In the genomic region with DNA sequence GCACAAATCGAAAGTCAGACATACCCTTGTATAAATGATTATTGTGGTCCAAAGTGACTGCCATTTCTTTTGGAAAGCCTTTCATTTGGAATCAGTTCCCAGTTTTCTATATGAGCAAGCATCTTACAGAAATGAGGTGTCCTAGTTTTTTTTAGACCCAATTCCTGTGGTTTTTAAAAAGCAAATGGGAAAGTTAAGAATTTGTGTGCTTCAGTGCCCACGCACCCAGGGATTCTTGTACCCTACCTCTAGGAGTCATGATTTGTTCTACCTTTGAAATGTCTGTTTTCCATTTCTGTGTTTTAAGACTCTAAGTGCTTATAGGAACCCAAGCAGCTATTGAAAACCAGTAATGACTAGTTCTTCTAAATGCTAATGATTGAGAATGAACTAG, we compare ENCODE assay signal across 14 cellular contexts.
DNase-seq lines count a peak whose midpoint lies in the region; ATAC-seq and TF ChIP-seq lines count a peak whose summit lies in the region.
"Had no signal": no experiment of that assay in that cellular context is flagged by ENCODE, and none has a peak within 500 bp of the region (broad histone marks: within the 10 kb centered on the region; RNA-seq: fewer than 3 reads in every experiment).

No MANE protein-coding gene starts in this region.

- peak overlapping the region; percentile 90 for H3K27ac ChIP-seq in PC-9
- H3K27ac ChIP-seq in testis, result no peak overlapping the region
- no peak overlapping the region for H3K27ac ChIP-seq in neuronal stem cell (replicated peaks; ENCODE audit: low read length)

- H3K18ac ChIP-seq in neuronal stem cell (ENCODE audit: low read length), result no peak overlapping the region

- intact Hi-C loops in PC-9 (cut with micrococcal nuclease; ENCODE audit: unreplicated experiment), result no loop called here
- intact Hi-C loops in testis (cut with DNase I; ENCODE audit: low total_unique reads), result no loop called here

- no peak overlapping the region for H3K14ac ChIP-seq in neuronal stem cell (ENCODE audit: low read length)

- no peak overlapping the region for H3K4ac ChIP-seq in neuronal stem cell (ENCODE audit: low read length)

- no TSS peak for BruUV-seq in PC-9 (replicated peaks; lab: Mats Ljungman, UMichigan)

- H3K9me3 ChIP-seq in PC-9 (ENCODE audit: insufficient read depth, low read depth) (peaks cover 9% of the 10 kb centered on the region; the same call in 1 of the 2 replicates), testis (no peaks in the 10 kb centered on the region), neuronal stem cell (replicated peaks in 1 of 2; ENCODE audit: control insufficient read depth in 2 of 2, insufficient read depth in 1 of 2, low read depth in 1 of 2, low read length in 2 of 2) (no peaks in the 10 kb centered on the region)

- no peak overlapping the region for H2BK5ac ChIP-seq in neuronal stem cell (ENCODE audit: low read length)

- no peak overlapping the region for H4K91ac ChIP-seq in neuronal stem cell (ENCODE audit: low read depth, low read length, poor library complexity)

- H2AK5ac ChIP-seq in neuronal stem cell (ENCODE audit: low read depth, low read length), result no peak overlapping the region

- H3K4me2 ChIP-seq in PC-9, result peak overlapping the region; percentile 77
- H3K4me2 ChIP-seq in neuronal stem cell (ENCODE audit: insufficient read depth, low read length, poor library complexity, severe bottlenecking), result no peak overlapping the region

- CTCF ChIA-PET in PC-9 (lab: Charles Lee), result no interaction called here
- CTCF ChIA-PET in activated naive CD4-positive, alpha-beta T cell treated with anti-CD3 and anti-CD28 coated beads, Interleukin-2, amount 10 ng/mL, durations not matched to agents 7 days and 5 days (lab: Charles Lee), result interaction anchor here (1.5 kb wide), 1 partner anchor 38 kb away, joined by 5 read pairs; no protein-coding TSS in a partner anchor

- H3K4me3 ChIP-seq in PC-9 (peak overlapping the region; percentile 46; the same call in 1 of the 2 replicates), testis (no peak overlapping the region), neuronal stem cell (ENCODE audit: low read length in 2 of 2) (no peak overlapping the region)

- no peak overlapping the region for H4K8ac ChIP-seq in neuronal stem cell (ENCODE audit: low read depth, low read length)

- no peak overlapping the region for H2BK12ac ChIP-seq in neuronal stem cell (ENCODE audit: low read length)

- H3K27me3 Mint-ChIP-seq in activated T-cell treated with anti-CD3 and anti-CD28 coated beads, Interleukin-2, amount 50 U/mL, for 72 hours (ENCODE audit: low read depth), result no peaks in the 10 kb centered on the region
- no peaks in the 10 kb centered on the region for H3K27me3 Mint-ChIP-seq in effector memory CD8-positive, alpha-beta T cell
- no peaks in the 10 kb centered on the region for H3K27me3 Mint-ChIP-seq in activated naive CD4-positive, alpha-beta T cell treated with anti-CD3 and anti-CD28 coated beads, Interleukin-2, amount 10 ng/mL, durations not matched to agents 7 days and 5 days

- H2BK120ac ChIP-seq in neuronal stem cell (ENCODE audit: low read depth, low read length), result no peak overlapping the region

- H3K36me3 Mint-ChIP-seq in activated T-cell treated with anti-CD3 and anti-CD28 coated beads, Interleukin-2, amount 50 U/mL, for 72 hours (ENCODE audit: insufficient read depth in 2 of 2), result no peaks in the 10 kb centered on the region
- peaks cover 3% of the 10 kb centered on the region for H3K36me3 Mint-ChIP-seq in effector memory CD8-positive, alpha-beta T cell (ENCODE audit: insufficient read depth)
- H3K36me3 Mint-ChIP-seq in stimulated activated effector memory CD8-positive, alpha-beta T cell treated with anti-CD3 and anti-CD28 coated beads, Interleukin-12 subunit alpha, Interleukin-12 subunit beta, amount 100 ng/mL, for 72 hours, result no peaks in the 10 kb centered on the region
- H3K36me3 Mint-ChIP-seq in activated naive CD4-positive, alpha-beta T cell treated with anti-CD3 and anti-CD28 coated beads, Interleukin-2, amount 10 ng/mL, durations not matched to agents 7 days and 5 days, result no peaks in the 10 kb centered on the region

- H3K23ac ChIP-seq in neuronal stem cell (ENCODE audit: low read depth, low read length, poor library complexity), result no peak overlapping the region

- no peaks in the 10 kb centered on the region for H3K9me2 ChIP-seq in PC-9 (ENCODE audit: insufficient read depth)

- no peak overlapping the region for H2AFZ ChIP-seq in PC-9
- H2AFZ ChIP-seq in neuronal stem cell (ENCODE audit: low read length), result no peak overlapping the region

- WGBS in testis, 2 donors, result 86 to 89% methylated on average over 2 of the region's 2 CpGs
- WGBS in neuronal stem cell (ENCODE audit: extremely low coverage in 2 of 2, insufficient read length in 2 of 2, insufficient replicate concordance in 1 of 2), 2 donors, result no CpG with 5 or more reads among the region's 2 CpGs

- H3K79me1 ChIP-seq in neuronal stem cell (ENCODE audit: low read depth, low read length), result no peaks in the 10 kb centered on the region

- ATAC-seq in activated T-cell treated with anti-CD3 and anti-CD28 coated beads, Interleukin-2, amount 50 U/mL, for 72 hours (replicated peaks in 1 of 2), result no peak
- ATAC-seq in effector memory CD8-positive, alpha-beta T cell (replicated peaks), result no peak
- ATAC-seq in stimulated activated effector memory CD8-positive, alpha-beta T cell treated with anti-CD3 and anti-CD28 coated beads, Interleukin-12 subunit alpha, Interleukin-12 subunit beta, amount 100 ng/mL, for 72 hours, result no peak
- ATAC-seq: HCT116 had no signal

- peaks cover 40% of the 10 kb centered on the region for H3K4me1 Mint-ChIP-seq in activated T-cell treated with anti-CD3 and anti-CD28 coated beads, Interleukin-2, amount 50 U/mL, for 72 hours (ENCODE audit: low read depth)
- peaks cover 11 to 30% of the 10 kb centered on the region in 2 donors for H3K4me1 Mint-ChIP-seq in effector memory CD8-positive, alpha-beta T cell (ENCODE audit: low read depth in 2 of 2)
- H3K4me1 Mint-ChIP-seq in stimulated activated effector memory CD8-positive, alpha-beta T cell treated with anti-CD3 and anti-CD28 coated beads, Interleukin-12 subunit alpha, Interleukin-12 subunit beta, amount 100 ng/mL, for 72 hours, result peaks cover 17% of the 10 kb centered on the region
- peaks cover 15% of the 10 kb centered on the region for H3K4me1 Mint-ChIP-seq in activated naive CD4-positive, alpha-beta T cell treated with anti-CD3 and anti-CD28 coated beads, Interleukin-2, amount 10 ng/mL, durations not matched to agents 7 days and 5 days

- H3K27me3 ChIP-seq in PC-9 (ENCODE audit: insufficient read depth, low read depth) (no peaks in the 10 kb centered on the region), testis (no peaks in the 10 kb centered on the region), neuronal stem cell (ENCODE audit: control insufficient read depth in 3 of 3, insufficient read depth in 3 of 3, low read depth in 1 of 3, low read length in 3 of 3) (no peaks in the 10 kb centered on the region)

- H3K36me3 ChIP-seq in PC-9 (ENCODE audit: low read depth), result no peaks in the 10 kb centered on the region
- no peaks in the 10 kb centered on the region for H3K36me3 ChIP-seq in testis (ENCODE audit: low read depth, missing control alignments)
- H3K36me3 ChIP-seq in neuronal stem cell (replicated peaks in 1 of 2; ENCODE audit: control insufficient read depth in 2 of 2, insufficient read depth in 2 of 2, low read length in 2 of 2), result no peaks in the 10 kb centered on the region

- peaks cover 80% of the 10 kb centered on the region for H3K4me1 ChIP-seq in PC-9 (replicated peaks; ENCODE audit: insufficient read depth)
- no peaks in the 10 kb centered on the region for H3K4me1 ChIP-seq in testis
- H3K4me1 ChIP-seq in neuronal stem cell (ENCODE audit: control insufficient read depth in 2 of 2, insufficient read depth in 1 of 2, low read depth in 1 of 2, low read length in 2 of 2), result peaks cover 0 to 3% of the 10 kb centered on the region in 2 donors

- POLR2A ChIA-PET in PC-9 (lab: Charles Lee; ENCODE audit: unreplicated experiment), result interaction anchor here (0.6 kb wide), 1 partner anchor 958 kb away, joined by 4 read pairs; no protein-coding TSS in a partner anchor

- H3K4me3 Mint-ChIP-seq in activated T-cell treated with anti-CD3 and anti-CD28 coated beads, Interleukin-2, amount 50 U/mL, for 72 hours, result peak overlapping the region; percentile 55 to 88
- H3K4me3 Mint-ChIP-seq in effector memory CD8-positive, alpha-beta T cell, result peak overlapping the region; percentile 28 to 46
- peak overlapping the region; percentile 27 for H3K4me3 Mint-ChIP-seq in stimulated activated effector memory CD8-positive, alpha-beta T cell treated with anti-CD3 and anti-CD28 coated beads, Interleukin-12 subunit alpha, Interleukin-12 subunit beta, amount 100 ng/mL, for 72 hours
- no peak overlapping the region for H3K4me3 Mint-ChIP-seq in activated naive CD4-positive, alpha-beta T cell treated with anti-CD3 and anti-CD28 coated beads, Interleukin-2, amount 10 ng/mL, durations not matched to agents 7 days and 5 days

- TF ChIP-seq CTCF in PC-9 (conservative IDR thresholded peaks at IDR 0.05), result no peak
- no peak for TF ChIP-seq CTCF in testis (IDR thresholded peaks at IDR 0.05)

- H3K79me2 ChIP-seq in PC-9 (ENCODE audit: low read depth), result no peaks in the 10 kb centered on the region

- DNase-seq in activated T-cell treated with anti-CD3 and anti-CD28 coated beads, Interleukin-2, amount 50 U/mL, for 72 hours, result no peak
- DNase-seq in activated T-cell treated with anti-CD3 and anti-CD28 coated beads, Interleukin-2, amount 50 U/mL, for 48 hours, result no peak
- DNase-seq in PC-9 (no peak), testis (no peak), neuronal stem cell (ENCODE audit: low spot score) (no peak)
- DNase-seq in effector memory CD8-positive, alpha-beta T cell, result no peak
- no peak for DNase-seq in stimulated activated effector memory CD8-positive, alpha-beta T cell treated with anti-CD3 and anti-CD28 coated beads, Interleukin-12 subunit alpha, Interleukin-12 subunit beta, amount 100 ng/mL, for 72 hours (ENCODE audit: low spot score in 2 of 2)
- no peak for DNase-seq in activated naive CD4-positive, alpha-beta T cell treated with anti-CD3 and anti-CD28 coated beads, Interleukin-2, amount 10 ng/mL, durations not matched to agents 7 days and 5 days
- DNase-seq: DMS53, IMR-90, MV-4-11, NCI-H1436, NCI-H526 had no signal

- no peak overlapping the region for H3K9ac ChIP-seq in neuronal stem cell (ENCODE audit: low read depth, low read length, poor library complexity)

- no peaks in the 10 kb centered on the region for H3K9me3 Mint-ChIP-seq in activated T-cell treated with anti-CD3 and anti-CD28 coated beads, Interleukin-2, amount 50 U/mL, for 72 hours
- H3K9me3 Mint-ChIP-seq in effector memory CD8-positive, alpha-beta T cell, result no peaks in the 10 kb centered on the region
- H3K9me3 Mint-ChIP-seq in stimulated activated effector memory CD8-positive, alpha-beta T cell treated with anti-CD3 and anti-CD28 coated beads, Interleukin-12 subunit alpha, Interleukin-12 subunit beta, amount 100 ng/mL, for 72 hours, result no peaks in the 10 kb centered on the region
- no peaks in the 10 kb centered on the region for H3K9me3 Mint-ChIP-seq in activated naive CD4-positive, alpha-beta T cell treated with anti-CD3 and anti-CD28 coated beads, Interleukin-2, amount 10 ng/mL, durations not matched to agents 7 days and 5 days

- H4K20me1 ChIP-seq in PC-9 (ENCODE audit: insufficient read depth), result no peaks in the 10 kb centered on the region

- H2BK15ac ChIP-seq in neuronal stem cell (ENCODE audit: low read length), result no peak overlapping the region

- peaks cover 48% of the 10 kb centered on the region for H3F3A ChIP-seq in PC-9 (ENCODE audit: insufficient read depth, low read depth)

- H3K27ac Mint-ChIP-seq in activated T-cell treated with anti-CD3 and anti-CD28 coated beads, Interleukin-2, amount 50 U/mL, for 72 hours, result no peak overlapping the region
- no peak overlapping the region for H3K27ac Mint-ChIP-seq in effector memory CD8-positive, alpha-beta T cell
- H3K27ac Mint-ChIP-seq in stimulated activated effector memory CD8-positive, alpha-beta T cell treated with anti-CD3 and anti-CD28 coated beads, Interleukin-12 subunit alpha, Interleukin-12 subunit beta, amount 100 ng/mL, for 72 hours, result no peak overlapping the region
- no peak overlapping the region for H3K27ac Mint-ChIP-seq in activated naive CD4-positive, alpha-beta T cell treated with anti-CD3 and anti-CD28 coated beads, Interleukin-2, amount 10 ng/mL, durations not matched to agents 7 days and 5 days

- TF ChIP-seq POLR2A in testis (IDR thresholded peaks at IDR 0.05), result no peak
